15 cellular contexts compared by ENCODE assay signal in the genomic region with DNA sequence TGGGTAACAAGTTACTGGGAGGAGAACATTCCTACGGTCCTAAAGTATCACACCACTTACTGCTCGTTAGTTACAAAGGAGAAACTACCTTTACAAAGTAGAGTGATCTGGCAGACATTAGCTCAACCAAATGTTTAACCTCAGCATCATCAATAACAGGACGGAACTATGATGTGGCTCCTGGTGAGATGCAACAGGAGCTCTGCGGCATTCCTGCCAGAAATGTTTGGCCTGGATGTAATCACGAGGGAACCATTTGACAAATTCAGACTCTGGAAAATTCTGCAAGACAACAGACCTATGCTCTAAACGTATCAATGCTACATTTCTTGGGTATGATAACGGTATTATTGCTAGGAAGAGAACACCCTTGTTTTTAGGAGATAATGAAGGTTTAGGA.
DNase-seq lines count a peak whose midpoint lies in the region; ATAC-seq and TF ChIP-seq lines count a peak whose summit lies in the region.
"Had no signal": no experiment of that assay in that cellular context is flagged by ENCODE, and none has a peak within 500 bp of the region (broad histone marks: within the 10 kb centered on the region; RNA-seq: fewer than 3 reads in every experiment).

No MANE protein-coding gene starts in this region.

- H3K4me1 ChIP-seq in hepatocyte (ENCODE audit: insufficient read depth) (peaks cover 19% of the 10 kb centered on the region), gastrocnemius medialis (peaks cover 33 to 35% of the 10 kb centered on the region in 2 donors)
- H3K4me1 ChIP-seq: A549, BE2C, Caco-2 had no signal

- no peak for DNase-seq in hepatocyte (ENCODE audit: low spot score)
- DNase-seq in neural crest cell (ENCODE audit: low read depth, low spot score), result no peak
- no peak for DNase-seq in gastrocnemius medialis
- no peak for DNase-seq in stimulated activated effector memory CD8-positive, alpha-beta T cell treated with anti-CD3 and anti-CD28 coated beads, Interleukin-12 subunit alpha, Interleukin-12 subunit beta, amount 100 ng/mL, for 72 hours (ENCODE audit: low spot score in 2 of 2)
- no peak for DNase-seq in activated T-cell treated with anti-CD3 and anti-CD28 coated beads, Interleukin-2, amount 50 U/mL, for 72 hours
- DNase-seq: BE2C; Caco-2; CD8-positive, alpha-beta memory T cell; DND-41; GDM1; GM23248 had no signal

- H3K9me3 ChIP-seq in hepatocyte (ENCODE audit: low read depth) (no peaks in the 10 kb centered on the region), gastrocnemius medialis (no peaks in the 10 kb centered on the region)
- H3K9me3 ChIP-seq: A549, BE2C, Caco-2 had no signal

- no peaks in the 10 kb centered on the region for H3K27me3 Mint-ChIP-seq in neural crest cell (ENCODE audit: low read depth)
- peaks cover 12% of the 10 kb centered on the region for H3K27me3 Mint-ChIP-seq in activated T-cell treated with anti-CD3 and anti-CD28 coated beads, Interleukin-2, amount 50 U/mL, for 72 hours (ENCODE audit: low read depth)

- peak in 1 of 2 donors; percentile 28 for ATAC-seq in gastrocnemius medialis
- no peak for ATAC-seq in stimulated activated effector memory CD8-positive, alpha-beta T cell treated with anti-CD3 and anti-CD28 coated beads, Interleukin-12 subunit alpha, Interleukin-12 subunit beta, amount 100 ng/mL, for 72 hours
- no peak for ATAC-seq in GM21447 (IDR thresholded peaks at IDR 0.05; ENCODE audit: unreplicated experiment)
- no peak for ATAC-seq in activated T-cell treated with anti-CD3 and anti-CD28 coated beads, Interleukin-2, amount 50 U/mL, for 72 hours (replicated peaks in 1 of 2)
- ATAC-seq: A549, HCT116 had no signal

- H3K4me2 ChIP-seq in hepatocyte, result no peak overlapping the region
- H3K4me2 ChIP-seq: A549 had no signal

- no peak overlapping the region for H2AFZ ChIP-seq in hepatocyte
- H2AFZ ChIP-seq: GM23248 had no signal

- H3K4me1 Mint-ChIP-seq in neural crest cell, result peaks cover 15% of the 10 kb centered on the region
- H3K4me1 Mint-ChIP-seq in stimulated activated effector memory CD8-positive, alpha-beta T cell treated with anti-CD3 and anti-CD28 coated beads, Interleukin-12 subunit alpha, Interleukin-12 subunit beta, amount 100 ng/mL, for 72 hours, result no peaks in the 10 kb centered on the region
- no peaks in the 10 kb centered on the region for H3K4me1 Mint-ChIP-seq in activated T-cell treated with anti-CD3 and anti-CD28 coated beads, Interleukin-2, amount 50 U/mL, for 72 hours (ENCODE audit: low read depth)
- H3K4me1 Mint-ChIP-seq: CD8-positive, alpha-beta memory T cell; IgD-negative memory B cell had no signal

- peaks cover 3% of the 10 kb centered on the region for H4K20me1 ChIP-seq in hepatocyte (ENCODE audit: insufficient read depth, poor library complexity, severe bottlenecking)

- H3K36me3 Mint-ChIP-seq in neural crest cell (ENCODE audit: low read depth), result peaks cover 2% of the 10 kb centered on the region
- H3K36me3 Mint-ChIP-seq in stimulated activated effector memory CD8-positive, alpha-beta T cell treated with anti-CD3 and anti-CD28 coated beads, Interleukin-12 subunit alpha, Interleukin-12 subunit beta, amount 100 ng/mL, for 72 hours, result no peaks in the 10 kb centered on the region
- H3K36me3 Mint-ChIP-seq in activated T-cell treated with anti-CD3 and anti-CD28 coated beads, Interleukin-2, amount 50 U/mL, for 72 hours (ENCODE audit: insufficient read depth in 2 of 2), result no peaks in the 10 kb centered on the region
- H3K36me3 Mint-ChIP-seq: CD8-positive, alpha-beta memory T cell had no signal

- in situ Hi-C loops in gastrocnemius medialis (cut with MboI; ENCODE audit: low sequenced_read_pairs in 4 of 4), result no loop called here

- no peaks in the 10 kb centered on the region for H3K9me3 Mint-ChIP-seq in neural crest cell
- H3K9me3 Mint-ChIP-seq in stimulated activated effector memory CD8-positive, alpha-beta T cell treated with anti-CD3 and anti-CD28 coated beads, Interleukin-12 subunit alpha, Interleukin-12 subunit beta, amount 100 ng/mL, for 72 hours, result no peaks in the 10 kb centered on the region
- no peaks in the 10 kb centered on the region for H3K9me3 Mint-ChIP-seq in activated T-cell treated with anti-CD3 and anti-CD28 coated beads, Interleukin-2, amount 50 U/mL, for 72 hours
- H3K9me3 Mint-ChIP-seq: CD8-positive, alpha-beta memory T cell; IgD-negative memory B cell had no signal

- WGBS in hepatocyte (ENCODE audit: low lambda C conversion rate, missing lambda C conversion rate), result 86% methylated on average over 7 of the region's 7 CpGs

- intact Hi-C loops in gastrocnemius medialis (cut with DNase I; ENCODE audit: low total_unique reads), result no loop called here

- no peaks in the 10 kb centered on the region for H3K9me2 ChIP-seq in hepatocyte (replicated peaks; ENCODE audit: insufficient read depth)

- H3K27me3 ChIP-seq in hepatocyte (no peaks in the 10 kb centered on the region), gastrocnemius medialis (no peaks in the 10 kb centered on the region)
- H3K27me3 ChIP-seq: BE2C had no signal

- H3K4me3 ChIP-seq in hepatocyte (no peak overlapping the region), gastrocnemius medialis (no peak overlapping the region)
- H3K4me3 ChIP-seq: A549, GM23248 had no signal

- peaks cover 62% of the 10 kb centered on the region for H3K79me2 ChIP-seq in hepatocyte

- no peak overlapping the region for H3K4me3 Mint-ChIP-seq in neural crest cell
- H3K4me3 Mint-ChIP-seq in stimulated activated effector memory CD8-positive, alpha-beta T cell treated with anti-CD3 and anti-CD28 coated beads, Interleukin-12 subunit alpha, Interleukin-12 subunit beta, amount 100 ng/mL, for 72 hours, result no peak overlapping the region
- no peak overlapping the region for H3K4me3 Mint-ChIP-seq in activated T-cell treated with anti-CD3 and anti-CD28 coated beads, Interleukin-2, amount 50 U/mL, for 72 hours
- H3K4me3 Mint-ChIP-seq: CD8-positive, alpha-beta memory T cell; IgD-negative memory B cell had no signal

- H3K36me3 ChIP-seq in hepatocyte (replicated peaks; ENCODE audit: insufficient read depth, low read depth), result no peaks in the 10 kb centered on the region
- no peaks in the 10 kb centered on the region for H3K36me3 ChIP-seq in gastrocnemius medialis
- H3K36me3 ChIP-seq: BE2C had no signal

- H3K27ac Mint-ChIP-seq in neural crest cell (ENCODE audit: unreplicated experiment), result peak overlapping the region; percentile 27
- H3K27ac Mint-ChIP-seq in stimulated activated effector memory CD8-positive, alpha-beta T cell treated with anti-CD3 and anti-CD28 coated beads, Interleukin-12 subunit alpha, Interleukin-12 subunit beta, amount 100 ng/mL, for 72 hours, result no peak overlapping the region
- H3K27ac Mint-ChIP-seq in activated T-cell treated with anti-CD3 and anti-CD28 coated beads, Interleukin-2, amount 50 U/mL, for 72 hours, result no peak overlapping the region
- H3K27ac Mint-ChIP-seq: CD8-positive, alpha-beta memory T cell had no signal

- no peak for TF ChIP-seq CTCF in hepatocyte (IDR thresholded peaks at IDR 0.05; ENCODE audit: poor library complexity)
- TF ChIP-seq CTCF in neural crest cell (conservative IDR thresholded peaks at IDR 0.05), result no peak
- TF ChIP-seq CTCF in gastrocnemius medialis (IDR thresholded peaks at IDR 0.05 in 4 of 5, conservative IDR thresholded peaks at IDR 0.05 in 1 of 5), result no peak

- TF ChIP-seq POLR2A in gastrocnemius medialis (IDR thresholded peaks at IDR 0.05), result no peak

- H3K27ac ChIP-seq in hepatocyte, result peak overlapping the region; percentile 2
- H3K27ac ChIP-seq in gastrocnemius medialis, result peak overlapping the region in 3 of 4 donors; percentile 34 to 45 (median 37)
- H3K27ac ChIP-seq: A549, GM23248 had no signal
